10 cellular contexts compared by ENCODE assay signal in the genomic region with DNA sequence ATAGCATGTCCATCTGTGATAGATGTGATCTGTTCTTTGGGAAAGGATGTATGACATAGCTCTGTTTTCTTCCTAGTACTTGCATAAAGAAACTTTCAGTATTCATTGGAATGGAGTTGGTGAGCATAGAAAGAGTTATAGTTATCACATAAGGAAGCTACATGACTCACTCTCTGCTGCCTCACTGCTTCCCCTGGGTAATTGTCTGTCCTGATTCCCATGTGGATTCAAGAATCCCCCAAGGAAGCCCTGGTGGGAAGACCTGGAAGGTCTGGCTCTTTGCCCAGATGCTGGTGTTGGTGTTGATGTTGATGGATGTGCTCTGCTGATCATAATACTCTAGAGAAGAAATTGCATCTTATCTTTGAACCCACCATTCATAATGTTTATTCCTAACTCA.
A peak's percentile ranks its signal among the peaks of the same experiment; 100 is the strongest.
DNase-seq lines count a peak whose midpoint lies in the region; ATAC-seq and TF ChIP-seq lines count a peak whose summit lies in the region.
"Had no signal": no experiment of that assay in that cellular context is flagged by ENCODE, and none has a peak within 500 bp of the region (broad histone marks: within the 10 kb centered on the region; RNA-seq: fewer than 3 reads in every experiment).

No MANE protein-coding gene starts in this region.

- no peak overlapping the region for H3K4ac ChIP-seq in IMR-90 (ENCODE audit: low read depth, low read length)

- no peak overlapping the region for H2BK20ac ChIP-seq in IMR-90 (ENCODE audit: low read depth, low read length)

- no peaks in the 10 kb centered on the region for H3K27me3 Mint-ChIP-seq in CD8-positive, alpha-beta memory T cell

- no peak overlapping the region for H4K5ac ChIP-seq in IMR-90 (ENCODE audit: low read depth, low read length)

- no peak overlapping the region for H3K18ac ChIP-seq in IMR-90 (ENCODE audit: low read depth, low read length)

- H3K14ac ChIP-seq in IMR-90 (replicated peaks; ENCODE audit: low read depth, low read length), result no peak overlapping the region

- no peak for DNase-seq in CD8-positive, alpha-beta memory T cell
- DNase-seq in IMR-90, result peak; percentile 82
- DNase-seq in astrocyte of the cerebellum (ENCODE audit: low read depth), result peak; percentile 74
- DNase-seq in kidney tubule cell (ENCODE audit: low spot score), result peak; percentile 77
- no peak for DNase-seq in G401 (ENCODE audit: low spot score)
- no peak for DNase-seq in stimulated activated naive CD4-positive, alpha-beta T cell treated with Interleukin-2 at 50 U/mL for 16 hours (lab: John Stamatoyannopoulos, UW)
- DNase-seq in NCI-H524 (lab: John Stamatoyannopoulos, UW), result no peak
- DNase-seq: activated CD8-positive, alpha-beta memory T cell treated with anti-CD3 and anti-CD28 coated beads, Interleukin-2, amount 50 U/mL, for 4 hours; NCI-H1092 had no signal

- peaks cover 8 to 11% of the 10 kb centered on the region in 2 experiments; a peak in 3 of 4 replicates for H3K79me1 ChIP-seq in IMR-90 (ENCODE audit: low read depth in 1 of 2, low read length in 2 of 2)

- no peak overlapping the region for H2BK5ac ChIP-seq in IMR-90 (ENCODE audit: low read depth, low read length, poor library complexity, severe bottlenecking)

- no peak overlapping the region for H3K27ac ChIP-seq in CD8-positive, alpha-beta memory T cell (ENCODE audit: low read depth, low read length)
- H3K27ac ChIP-seq in IMR-90 (ENCODE audit: insufficient read depth, low read length), result no peak overlapping the region

- no peak overlapping the region for H4K91ac ChIP-seq in IMR-90 (ENCODE audit: insufficient read depth, low read depth, low read length)

- peaks cover 11% of the 10 kb centered on the region for H3K4me1 ChIP-seq in CD8-positive, alpha-beta memory T cell (ENCODE audit: insufficient read depth, low read length)
- peaks cover 1% of the 10 kb centered on the region for H3K4me1 ChIP-seq in IMR-90 (ENCODE audit: control insufficient read depth, insufficient read depth, low read length)

- H4K20me1 ChIP-seq in IMR-90 (ENCODE audit: insufficient read depth, low read length), result no peaks in the 10 kb centered on the region

- peaks cover 6% of the 10 kb centered on the region; the same call in 1 of the 2 replicates for H3K9me1 ChIP-seq in IMR-90 (ENCODE audit: insufficient read depth, low read length)

- CTCF ChIA-PET in CD8-positive, alpha-beta memory T cell (lab: Charles Lee), result interaction anchor here (0.8 to 1.4 kb wide), 6 partner anchors 17 to 356 kb away, joined by 3 to 4 read pairs (median 4); no protein-coding TSS in a partner anchor
- CTCF ChIA-PET in IMR-90 (lab: Yijun Ruan, JAX), result interaction anchor here (0.6 to 0.7 kb wide), 3 partner anchors 10 to 79 kb away, joined by 3 read pairs; no protein-coding TSS in a partner anchor

- peaks cover 51 to 68% (median 56%) of the 10 kb centered on the region in 3 donors for H3K4me1 Mint-ChIP-seq in CD8-positive, alpha-beta memory T cell

- ATAC-seq in IMR-90 (ENCODE audit: low read depth) (peak; percentile 69), HG03196 (IDR thresholded peaks at IDR 0.05; ENCODE audit: unreplicated experiment) (no peak)

- POLR2A ChIA-PET in CD8-positive, alpha-beta memory T cell (lab: Charles Lee), result no interaction called here
- POLR2A ChIA-PET in IMR-90 (lab: Charles Lee; ENCODE audit: unreplicated experiment), result no interaction called here

- no peak overlapping the region for H2BK15ac ChIP-seq in IMR-90 (ENCODE audit: low read depth, low read length)

- H3K4me3 ChIP-seq in CD8-positive, alpha-beta memory T cell (ENCODE audit: low read length), result no peak overlapping the region
- H3K4me3 ChIP-seq in IMR-90 (ENCODE audit: insufficient read depth, low read depth, low read length) (no peak overlapping the region), astrocyte of the cerebellum (ENCODE audit: low read depth, low read length) (no peak overlapping the region)

- peak overlapping the region in 1 of 7 donors; percentile 25 for H3K4me3 Mint-ChIP-seq in CD8-positive, alpha-beta memory T cell

- H3K27ac Mint-ChIP-seq in CD8-positive, alpha-beta memory T cell, result peak overlapping the region in 5 of 8 donors; percentile 1 to 84 (median 10)

- H2AFZ ChIP-seq in IMR-90 (replicated peaks; ENCODE audit: low read length, poor library complexity), result no peak overlapping the region

- H3K36me3 Mint-ChIP-seq in CD8-positive, alpha-beta memory T cell, result peaks cover 19 to 30% (median 23%) of the 10 kb centered on the region in 3 donors

- H3K23ac ChIP-seq in IMR-90 (ENCODE audit: low read depth, low read length), result no peak overlapping the region

- peaks cover 11% of the 10 kb centered on the region for H3K9me3 ChIP-seq in CD8-positive, alpha-beta memory T cell (ENCODE audit: low read length)
- no peaks in the 10 kb centered on the region for H3K9me3 ChIP-seq in IMR-90 (ENCODE audit: control insufficient read depth, insufficient read depth, low read length)

- no peak overlapping the region for H2AK5ac ChIP-seq in IMR-90 (ENCODE audit: low read depth, low read length)

- peaks cover 0 to 11% (median 9%) of the 10 kb centered on the region in 5 donors for H3K9me3 Mint-ChIP-seq in CD8-positive, alpha-beta memory T cell

- BruUV-seq in IMR-90 (replicated peaks; lab: Mats Ljungman, UMichigan), result no TSS peak

- H3K27me3 ChIP-seq in CD8-positive, alpha-beta memory T cell (ENCODE audit: insufficient read depth, low read length, poor library complexity, severe bottlenecking), result no peaks in the 10 kb centered on the region
- H3K27me3 ChIP-seq in IMR-90 (ENCODE audit: control insufficient read depth, insufficient read depth, low read length), result no peaks in the 10 kb centered on the region

- no peak for TF ChIP-seq RAD21 in IMR-90 (IDR thresholded peaks at IDR 0.05; ENCODE audit: low read length)

- dilution Hi-C loops in IMR-90 (cut with HindIII; ENCODE audit: low sequenced_read_pairs, unreplicated experiment), result no loop called here

- H2BK120ac ChIP-seq in IMR-90 (ENCODE audit: low read depth, low read length), result no peak overlapping the region

- in situ Hi-C loops in IMR-90 (cut with MboI; ENCODE audit: low sequenced_read_pairs) (no loop called here), astrocyte of the cerebellum (cut with HindIII; ENCODE audit: low sequenced_read_pairs) (no loop called here), G401 (cut with HindIII; ENCODE audit: low sequenced_read_pairs) (no loop called here)

- TF ChIP-seq CTCF in IMR-90 (conservative IDR thresholded peaks at IDR 0.05; ENCODE audit: low read depth, low read length) (no peak), astrocyte of the cerebellum (IDR thresholded peaks at IDR 0.05; ENCODE audit: low read depth, low read length, missing control alignments) (no peak)

- peaks cover 4% of the 10 kb centered on the region for H3K36me3 ChIP-seq in CD8-positive, alpha-beta memory T cell (ENCODE audit: insufficient read depth, low read length)
- no peaks in the 10 kb centered on the region for H3K36me3 ChIP-seq in IMR-90 (ENCODE audit: control insufficient read depth, insufficient read depth, low read length)

- no peak for TF ChIP-seq POLR2A in IMR-90 (IDR thresholded peaks at IDR 0.05; ENCODE audit: low read depth, low read length)

- H3K4me2 ChIP-seq in IMR-90 (ENCODE audit: low read depth, low read length), result no peak overlapping the region

- no peak overlapping the region for H3K9ac ChIP-seq in IMR-90 (ENCODE audit: low read depth, low read length)

- no peak overlapping the region for H4K8ac ChIP-seq in IMR-90 (ENCODE audit: low read depth in 2 of 2, low read length in 2 of 2)

- intact Hi-C loops in IMR-90 (cut with micrococcal nuclease), result no loop called here

- H2AK9ac ChIP-seq in IMR-90 (replicated peaks; ENCODE audit: low read depth, low read length, poor library complexity), result no peak overlapping the region

- H3K56ac ChIP-seq in IMR-90 (ENCODE audit: extremely low read depth, insufficient read depth, low read length), result no peak overlapping the region

TF ChIP-seq in IMR-90, 13 proteins besides CTCF, POLR2A, EP300 and RAD21:
- TF ChIP-seq BHLHE40 (IDR thresholded peaks at IDR 0.05; ENCODE audit: low read depth, low read length) (no peak), FOS (IDR thresholded peaks at IDR 0.05; ENCODE audit: low read depth, low read length) (0 out of 2 replicates have a peak, but pooled peaks have one; percentile 19), CHD1 (IDR thresholded peaks at IDR 0.05; ENCODE audit: low read depth, low read length) (no peak), RCOR1 (IDR thresholded peaks at IDR 0.05; ENCODE audit: insufficient replicate concordance, low read length) (no peak)

Comparison
In these comparisons a context has a peak if more than half of its experiments do, and no peak if none do; other contexts are left out.
1. DNase-seq: peak in IMR-90 (single experiment), astrocyte of the cerebellum (single experiment) and kidney tubule cell (single experiment); none in CD8-positive, alpha-beta memory T cell (0 of 5), G401 (single experiment), stimulated activated naive CD4-positive, alpha-beta T cell treated with Interleukin-2 at 50 U/mL for 16 hours (single experiment) and NCI-H524 (0 of 2).